Comparison of ENCODE assay signal across 1 cellular context in genomic region chr14:33903369-33903768, GRCh38.
A peak's percentile ranks its signal among the peaks of the same experiment; 100 is the strongest.
TF ChIP-seq lines count a peak whose summit lies in the region.

No MANE protein-coding gene starts in this region.

TF ChIP-seq in K562, 482 proteins besides CTCF, POLR2A, EP300 and RAD21 (continues in another document):
- TF ChIP-seq MCM7 (IDR thresholded peaks at IDR 0.05) (no peak), LARP7 (IDR thresholded peaks at IDR 0.05) (no peak), CHD1 (IDR thresholded peaks at IDR 0.05; ENCODE audit: low read length) (no peak), ZEB2 (IDR thresholded peaks at IDR 0.05) (no peak), ZNF140 (CRISPR knock-in tag; IDR thresholded peaks at IDR 0.05) (no peak), RFX1 (IDR thresholded peaks at IDR 0.05) (peak; percentile 20; the same call in 1 of the 2 replicates), MLLT1 (IDR thresholded peaks at IDR 0.05) (no peak), CREB5 (CRISPR knock-in tag; IDR thresholded peaks at IDR 0.05) (no peak), ZZZ3 (IDR thresholded peaks at IDR 0.05) (no peak), ZBTB26 (CRISPR knock-in tag; IDR thresholded peaks at IDR 0.05) (no peak), IRF9 (tag; IDR thresholded peaks at IDR 0.05) (no peak), TAF15 (IDR thresholded peaks at IDR 0.05; ENCODE audit: low read depth, low read length) (no peak), ZNF311 (CRISPR knock-in tag; IDR thresholded peaks at IDR 0.05) (no peak), MCM5 (IDR thresholded peaks at IDR 0.05; ENCODE audit: low read depth) (no peak), TAL1 (IDR thresholded peaks at IDR 0.05) (peak; percentile 73), KDM2B (CRISPR knock-in tag; IDR thresholded peaks at IDR 0.05) (no peak), TEAD1 (CRISPR knock-in tag; IDR thresholded peaks at IDR 0.05) (no peak), DPF2 (IDR thresholded peaks at IDR 0.05) (peak; percentile 58; the same call in 1 of the 2 replicates), MEF2A (IDR thresholded peaks at IDR 0.05; ENCODE audit: control insufficient read depth, low read depth, low read length) (no peak), BACH1 (tag; IDR thresholded peaks at IDR 0.05) (no peak), PHF20 (IDR thresholded peaks at IDR 0.05; ENCODE audit: partially characterized antibody) (no peak), NCOA2 (IDR thresholded peaks at IDR 0.05; ENCODE audit: partially characterized antibody in 2 of 2) (no peak), ARID1B (IDR thresholded peaks at IDR 0.05) (peak; percentile 77), ZNF668 (CRISPR knock-in tag; IDR thresholded peaks at IDR 0.05) (no peak), KLF6 (CRISPR knock-in tag; IDR thresholded peaks at IDR 0.05; ENCODE audit: borderline replicate concordance) (no peak), NONO (IDR thresholded peaks at IDR 0.05; ENCODE audit: low read depth in 2 of 2, low read length in 1 of 2) (no peak), ELF4 (CRISPR knock-in tag; IDR thresholded peaks at IDR 0.05) (no peak), E2F6 (IDR thresholded peaks at IDR 0.05; ENCODE audit: borderline replicate concordance in 1 of 2, extremely low read depth in 1 of 2, insufficient read depth in 1 of 2, insufficient read length in 1 of 2, low read depth in 1 of 2, low read length in 1 of 2, poor library complexity in 1 of 2, severe bottlenecking in 1 of 2) (no peak), PRMT5 (CRISPR knock-in tag; IDR thresholded peaks at IDR 0.05) (no peak), POLR2AphosphoS5 (IDR thresholded peaks at IDR 0.05; ENCODE audit: control insufficient read depth, insufficient read depth, low read depth, low read length) (no peak), AFF1 (IDR thresholded peaks at IDR 0.05; ENCODE audit: low read depth in 1 of 2, partially characterized antibody in 2 of 2) (no peak), BHLHE40 (IDR thresholded peaks at IDR 0.05; ENCODE audit: low read length) (no peak), TRIM24 (IDR thresholded peaks at IDR 0.05) (peak; percentile 14 to 30; a peak in 2 of 4 replicates), RBM25 (IDR thresholded peaks at IDR 0.05; ENCODE audit: low read depth, low read length, severe bottlenecking) (no peak), CBFA2T2 (conservative IDR thresholded peaks at IDR 0.05) (no peak; the same call in 1 of the 2 replicates), THRA (IDR thresholded peaks at IDR 0.05) (no peak), ZNF174 (CRISPR knock-in tag; IDR thresholded peaks at IDR 0.05) (no peak), FOXP1 (CRISPR knock-in tag; IDR thresholded peaks at IDR 0.05) (no peak), POLR2G (IDR thresholded peaks at IDR 0.05; ENCODE audit: low read depth, low read length) (no peak), ZNF584 (CRISPR knock-in tag; IDR thresholded peaks at IDR 0.05; ENCODE audit: low read depth) (no peak), LEF1 (IDR thresholded peaks at IDR 0.05) (0 out of 2 replicates have a peak, but pooled peaks have one; percentile 13), SIRT6 (IDR thresholded peaks at IDR 0.05; ENCODE audit: low read depth, low read length) (no peak), SP1 (CRISPR knock-in tag; IDR thresholded peaks at IDR 0.05) (no peak), KLF1 (tag; IDR thresholded peaks at IDR 0.05) (no peak), RNF2 (IDR thresholded peaks at IDR 0.05) (no peak), RFX5 (IDR thresholded peaks at IDR 0.05; ENCODE audit: low read depth, low read length) (no peak), RBM17 (IDR thresholded peaks at IDR 0.05; ENCODE audit: borderline replicate concordance, low read depth, low read length) (no peak), ATF3 (IDR thresholded peaks at IDR 0.05) (no peak), ATF3 (CRISPR knock-in tag; conservative IDR thresholded peaks at IDR 0.05) (no peak), ZNF165 (CRISPR knock-in tag; IDR thresholded peaks at IDR 0.05; ENCODE audit: borderline replicate concordance) (no peak), GMEB1 (CRISPR knock-in tag; IDR thresholded peaks at IDR 0.05) (no peak), FOS (IDR thresholded peaks at IDR 0.05; ENCODE audit: extremely low read depth, insufficient read length) (no peak), NRF1 (conservative IDR thresholded peaks at IDR 0.05 in 1 of 2, IDR thresholded peaks at IDR 0.05 in 1 of 2) (no peak), ZNF217 (CRISPR knock-in tag; IDR thresholded peaks at IDR 0.05) (no peak), ATF7 (IDR thresholded peaks at IDR 0.05) (no peak), NR1H2 (CRISPR knock-in tag; IDR thresholded peaks at IDR 0.05) (no peak), FOXK2 (conservative IDR thresholded peaks at IDR 0.05 in 1 of 2, IDR thresholded peaks at IDR 0.05 in 1 of 2; ENCODE audit: low read depth in 2 of 2) (peak in 1 of 2 experiments; percentile 38; a peak in 1 of 4 replicates)
